In the genomic region with DNA sequence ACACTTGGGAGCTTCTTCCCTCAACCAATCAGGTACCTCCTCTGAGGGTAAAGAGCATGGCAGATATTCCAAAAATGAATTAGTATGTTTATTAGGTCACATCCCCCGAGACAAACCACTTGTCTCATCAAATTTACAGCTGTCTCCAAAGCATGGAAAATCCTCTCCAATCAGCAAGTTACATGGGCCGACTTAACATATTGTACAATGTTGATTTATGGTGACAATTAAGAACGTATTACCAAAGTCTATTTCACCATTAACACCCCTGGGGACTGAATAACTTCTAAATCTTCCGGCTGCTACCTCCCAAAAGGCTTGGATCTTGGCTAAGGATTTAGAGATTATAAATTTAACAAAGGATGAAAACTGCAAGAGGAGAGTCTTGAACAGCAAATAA, we compare ENCODE assay signal across 25 cellular contexts.
"Had no signal": no experiment of that assay in that cellular context is flagged by ENCODE, and none has a peak within 500 bp of the region (broad histone marks: within the 10 kb centered on the region; RNA-seq: fewer than 3 reads in every experiment).

No MANE protein-coding gene starts in this region.

- H3K4me3 ChIP-seq: coronary artery, esophagus squamous epithelium, left lung, mucosa of descending colon, prostate gland, right atrium auricular region, skin epidermis, spleen, testis, tibial artery had no signal

- H3K27ac Mint-ChIP-seq: effector memory CD8-positive, alpha-beta T cell; mesothelial cell of epicardium; naive B cell; nephron progenitor cell; stimulated activated memory B cell treated with anti-CD40 and anti-IgM and Interleukin-4, amounts not matched to agents 10 μg/mL and 1 μg/mL and 100 μg/mL, for 72 hours; type B pancreatic cell had no signal

- DNase-seq: dermis blood vessel endothelial cell; effector memory CD8-positive, alpha-beta T cell; erythroblast; esophagus squamous epithelium; foreskin melanocyte; kidney; left lung; mesenchymal stem cell; mucosa of descending colon; naive B cell; nephron progenitor cell; nucleus accumbens; spleen; stimulated activated CD4-positive, alpha-beta T cell treated with anti-CD3 and anti-CD28 coated beads, Interleukin-4, amount 100 ng/mL, for 4 hours; stimulated activated naive CD8-positive, alpha-beta T cell treated with anti-CD3 and anti-CD28 coated beads, Interleukin-15, Interleukin-2, amounts not matched to agents 100 U/mL and 50 U/mL, for 24 hours; substantia nigra; testis; tibial artery had no signal

- H3K27me3 ChIP-seq: left lung, right atrium auricular region, testis, tibial artery had no signal

- H3K36me3 Mint-ChIP-seq: mesothelial cell of epicardium; naive B cell; stimulated activated memory B cell treated with anti-CD40 and anti-IgM and Interleukin-4, amounts not matched to agents 10 μg/mL and 1 μg/mL and 100 μg/mL, for 72 hours; type B pancreatic cell had no signal

- ATAC-seq: effector memory CD8-positive, alpha-beta T cell; left lung; mucosa of descending colon; stimulated activated memory B cell treated with anti-CD40 and anti-IgM and Interleukin-4, amounts not matched to agents 10 μg/mL and 1 μg/mL and 100 μg/mL, for 72 hours; stimulated activated naive CD8-positive, alpha-beta T cell treated with anti-CD3 and anti-CD28 coated beads, Interleukin-15, Interleukin-2, amounts not matched to agents 100 U/mL and 50 U/mL, for 24 hours had no signal

- H3K4me1 Mint-ChIP-seq: mesothelial cell of epicardium; naive B cell; stimulated activated memory B cell treated with anti-CD40 and anti-IgM and Interleukin-4, amounts not matched to agents 10 μg/mL and 1 μg/mL and 100 μg/mL, for 72 hours had no signal

- H3K4me3 Mint-ChIP-seq: effector memory CD8-positive, alpha-beta T cell; mesothelial cell of epicardium; naive B cell; nephron progenitor cell; stimulated activated memory B cell treated with anti-CD40 and anti-IgM and Interleukin-4, amounts not matched to agents 10 μg/mL and 1 μg/mL and 100 μg/mL, for 72 hours; type B pancreatic cell had no signal

- H3K36me3 ChIP-seq: esophagus squamous epithelium, left lung, prostate gland, right atrium auricular region, spleen, tibial artery had no signal

- H3K9me3 Mint-ChIP-seq: effector memory CD8-positive, alpha-beta T cell; mesothelial cell of epicardium; nephron progenitor cell; stimulated activated memory B cell treated with anti-CD40 and anti-IgM and Interleukin-4, amounts not matched to agents 10 μg/mL and 1 μg/mL and 100 μg/mL, for 72 hours; type B pancreatic cell had no signal
